ENCODE assay signal across 1 cellular context in genomic region chr6:129183681-129184216, GRCh38.
TF ChIP-seq lines count a peak whose summit lies in the region.

No MANE protein-coding gene starts in this region.

TF ChIP-seq in HEK293, 187 proteins besides CTCF, POLR2A, EP300 and RAD21 (continued from another document and continues in another):
- no peak for TF ChIP-seq PRDM2 (tag by site-specific recombination; IDR thresholded peaks at IDR 0.05; ENCODE audit: borderline replicate concordance)
- peak; percentile 48 for TF ChIP-seq ZBTB8A (tag by site-specific recombination; IDR thresholded peaks at IDR 0.05)
- peak; percentile 92 for TF ChIP-seq BCL6B (tag by site-specific recombination; IDR thresholded peaks at IDR 0.05)
- peak; percentile 79 for TF ChIP-seq ZNF18 (tag by site-specific recombination; IDR thresholded peaks at IDR 0.05)
- peak; percentile 100 for TF ChIP-seq ZNF843 (tag by site-specific recombination; IDR thresholded peaks at IDR 0.05)
- TF ChIP-seq ZNF692 (tag by site-specific recombination; IDR thresholded peaks at IDR 0.05) = peak; percentile 64; the same call in 1 of the 2 replicates
- peak; percentile 92 for TF ChIP-seq ZNF2 (tag by site-specific recombination; IDR thresholded peaks at IDR 0.05)
- TF ChIP-seq ZNF132 (tag by site-specific recombination; IDR thresholded peaks at IDR 0.05; ENCODE audit: borderline replicate concordance) = no peak
- TF ChIP-seq ZBTB17 (tag by site-specific recombination; IDR thresholded peaks at IDR 0.05) = peak; percentile 79
- TF ChIP-seq KLF17 (tag by site-specific recombination; IDR thresholded peaks at IDR 0.05) = no peak
- no peak for TF ChIP-seq ZNF521 (tag by site-specific recombination; IDR thresholded peaks at IDR 0.05)
- no peak for TF ChIP-seq ZNF416 (tag by site-specific recombination; IDR thresholded peaks at IDR 0.05)
- peak; percentile 59; the same call in 1 of the 2 replicates for TF ChIP-seq ZNF394 (tag by site-specific recombination; IDR thresholded peaks at IDR 0.05; ENCODE audit: borderline replicate concordance)
- TF ChIP-seq SCRT1 (tag by site-specific recombination; IDR thresholded peaks at IDR 0.05; ENCODE audit: borderline replicate concordance) = peak; percentile 83; the same call in 1 of the 2 replicates
- TF ChIP-seq ZNF112 (tag by site-specific recombination; IDR thresholded peaks at IDR 0.05) = no peak
- no peak for TF ChIP-seq ZBTB1 (tag by site-specific recombination; IDR thresholded peaks at IDR 0.05)
- no peak for TF ChIP-seq ZBTB26 (tag by site-specific recombination; optimal IDR thresholded peaks at IDR 0.05)
- no peak for TF ChIP-seq ZNF544 (tag by site-specific recombination; IDR thresholded peaks at IDR 0.05)
- TF ChIP-seq ZFP37 (tag by site-specific recombination; IDR thresholded peaks at IDR 0.05) = peak; percentile 62; the same call in 1 of the 2 replicates
- TF ChIP-seq ZFP41 (tag by site-specific recombination; IDR thresholded peaks at IDR 0.05; ENCODE audit: borderline replicate concordance) = no peak
- TF ChIP-seq ZNF398 (tag by site-specific recombination; IDR thresholded peaks at IDR 0.05) = peak; percentile 62; the same call in 1 of the 2 replicates
- TF ChIP-seq ZIC2 (tag by site-specific recombination; IDR thresholded peaks at IDR 0.05) = no peak
- no peak for TF ChIP-seq ZNF555 (tag by site-specific recombination; conservative IDR thresholded peaks at IDR 0.05)
- TF ChIP-seq ZNF404 (tag by site-specific recombination; IDR thresholded peaks at IDR 0.05) = no peak
- TF ChIP-seq ZNF473 (tag by site-specific recombination; IDR thresholded peaks at IDR 0.05) = no peak
- no peak for TF ChIP-seq ZSCAN18 (tag by site-specific recombination; IDR thresholded peaks at IDR 0.05)
- peak; percentile 27; the same call in 1 of the 2 replicates for TF ChIP-seq ZNF654 (tag by site-specific recombination; IDR thresholded peaks at IDR 0.05; ENCODE audit: low read depth)
- peak; percentile 18; the same call in 1 of the 2 replicates for TF ChIP-seq ZNF19 (tag by site-specific recombination; IDR thresholded peaks at IDR 0.05; ENCODE audit: low read depth)
- no peak for TF ChIP-seq ZNF266 (tag by site-specific recombination; IDR thresholded peaks at IDR 0.05; ENCODE audit: low read depth)
- no peak for TF ChIP-seq ZNF155 (tag by site-specific recombination; IDR thresholded peaks at IDR 0.05)
- TF ChIP-seq ZFP3 (tag by site-specific recombination; IDR thresholded peaks at IDR 0.05; ENCODE audit: low read depth) = no peak
- TF ChIP-seq ZNF600 (tag by site-specific recombination; IDR thresholded peaks at IDR 0.05) = peak; percentile 34; the same call in 1 of the 2 replicates
- peak; percentile 89 for TF ChIP-seq SP7 (tag by site-specific recombination; IDR thresholded peaks at IDR 0.05)
- TF ChIP-seq YY2 (tag by site-specific recombination; IDR thresholded peaks at IDR 0.05) = no peak
- peak; percentile 28; the same call in 1 of the 2 replicates for TF ChIP-seq PRDM10 (tag by site-specific recombination; IDR thresholded peaks at IDR 0.05)
- 0 out of 2 replicates have a peak, but pooled peaks have one; percentile 60 for TF ChIP-seq ZSCAN23 (tag by site-specific recombination; IDR thresholded peaks at IDR 0.05)
- TF ChIP-seq SETDB1 (IDR thresholded peaks at IDR 0.05; ENCODE audit: insufficient read length, low read length) = no peak
- 0 out of 2 replicates have a peak, but pooled peaks have one; percentile 24 for TF ChIP-seq ZNF239 (tag by site-specific recombination; IDR thresholded peaks at IDR 0.05)
- TF ChIP-seq ZNF529 (tag by site-specific recombination; IDR thresholded peaks at IDR 0.05; ENCODE audit: insufficient replicate concordance) = no peak
